Comparison of ENCODE assay signal across 8 cellular contexts in the genomic region with DNA sequence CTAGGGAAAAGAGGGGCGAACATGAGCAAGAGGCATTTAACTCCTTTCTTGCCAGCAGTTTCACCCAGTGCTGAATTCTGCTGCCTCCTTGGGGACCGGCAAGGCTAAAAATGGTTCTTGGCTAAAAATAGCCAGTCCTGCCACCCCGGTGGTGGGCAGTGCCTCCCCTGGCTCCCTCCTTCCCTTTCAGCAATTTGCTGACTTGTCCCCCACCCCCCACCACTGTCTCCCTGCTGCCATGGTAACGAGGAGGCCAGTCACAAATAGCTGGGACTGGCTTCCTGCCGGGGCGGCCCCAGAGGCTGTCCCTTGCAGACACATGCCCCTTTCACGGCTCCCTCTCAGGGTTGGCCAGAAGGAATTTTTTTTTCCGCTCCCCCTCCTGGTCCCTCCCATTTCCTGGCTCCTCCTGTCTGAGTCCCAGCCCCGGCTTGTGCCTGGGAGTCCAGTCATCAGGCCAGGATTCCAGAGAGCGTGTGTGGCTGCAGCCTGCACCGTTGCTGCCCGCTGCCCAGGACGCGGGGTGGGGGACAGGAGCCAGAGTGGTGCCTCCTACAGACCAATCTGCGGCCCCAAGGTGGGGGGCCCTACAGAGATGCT.
DNase-seq lines count a peak whose midpoint lies in the region; ATAC-seq and TF ChIP-seq lines count a peak whose summit lies in the region.

No MANE protein-coding gene starts in this region.

- H3K4me3 ChIP-seq in heart left ventricle: peak overlapping the region; percentile 63 to 92 (median 75)
- peak overlapping the region; percentile 94 for H3K4me3 ChIP-seq in osteoblast (ENCODE audit: insufficient read depth, low read length)

- peak; percentile 92 for DNase-seq in DMS114 treated with DMSO at 0.1 percent for 48 hours (lab: John Stamatoyannopoulos, UW; ENCODE audit: unreplicated experiment)
- DNase-seq in Kasumi-1 (lab: John Stamatoyannopoulos, UW): peak; percentile 82 to 92
- DNase-seq in amniotic stem cell (lab: John Stamatoyannopoulos, UW): peak; percentile 96
- peak; percentile 95 to 99 (median 98) for DNase-seq in heart left ventricle
- peak; percentile 98 for DNase-seq in osteoblast (ENCODE audit: insufficient read length, low spot score, missing footprints)
- DNase-seq in stimulated activated CD8-positive, alpha-beta memory T cell treated with anti-CD3 and anti-CD28 coated beads, Interleukin-4, amount 100 ng/mL, for 48 hours: no peak

- 1 to 4% (median 2%) methylated on average over 14 to 15 of the region's 15 CpGs for WGBS in heart left ventricle, 4 donors

- peak overlapping the region; percentile 88 for H3K4me2 ChIP-seq in osteoblast (ENCODE audit: insufficient read depth, low read length)

- peak overlapping the region; percentile 69 to 97 (median 92) for H3K27ac ChIP-seq in heart left ventricle
- peak overlapping the region; percentile 89 for H3K27ac ChIP-seq in osteoblast (ENCODE audit: low read depth, low read length)

- no peak overlapping the region for H2AFZ ChIP-seq in osteoblast (ENCODE audit: low read length)

- peaks cover 48% of the 10 kb centered on the region for H3K79me2 ChIP-seq in osteoblast (ENCODE audit: insufficient read depth, low read length)

- H3K27me3 ChIP-seq in heart left ventricle (no peaks in the 10 kb centered on the region), osteoblast (ENCODE audit: insufficient read depth, low read length) (no peaks in the 10 kb centered on the region)

- no peak for TF ChIP-seq CTCF in heart left ventricle (IDR thresholded peaks at IDR 0.05)
- no peak for TF ChIP-seq CTCF in osteoblast (IDR thresholded peaks at IDR 0.05; ENCODE audit: extremely low read depth, low read depth, low read length)

- peak; percentile 46 to 96 for TF ChIP-seq POLR2A in heart left ventricle (IDR thresholded peaks at IDR 0.05)

- H3K4me1 ChIP-seq in heart left ventricle: peaks cover 25 to 89% (median 76%) of the 10 kb centered on the region in 12 donors
- H3K4me1 ChIP-seq in osteoblast (ENCODE audit: insufficient read depth, low read length): peaks cover 45% of the 10 kb centered on the region

- intact Hi-C loops in heart left ventricle (cut with DNase I): loop anchor here in 8 of 10 donors (1.0 to 10.0 kb wide), 7 partner anchors 27 to 319 kb away; partner anchors contain the start of genes CDC26 (in 2 of the 8), PRPF4 (in 2 of the 8), ALAD (in 1 of the 8) and RNF183 (in 1 of the 8)

- H3K9me3 ChIP-seq in heart left ventricle (no peaks in the 10 kb centered on the region), osteoblast (ENCODE audit: low read depth, low read length) (no peaks in the 10 kb centered on the region)

- H3K36me3 ChIP-seq in heart left ventricle: peaks cover 2 to 48% (median 34%) of the 10 kb centered on the region in 9 donors
- peaks cover 27% of the 10 kb centered on the region for H3K36me3 ChIP-seq in osteoblast (ENCODE audit: insufficient read depth, low read length)

- ATAC-seq in GM21529 (IDR thresholded peaks at IDR 0.05; ENCODE audit: unreplicated experiment): peak; percentile 68
- peak; percentile 90 to 94 (median 92) for ATAC-seq in heart left ventricle
- no peak for ATAC-seq in GM19035 (IDR thresholded peaks at IDR 0.05; ENCODE audit: unreplicated experiment)

- H4K20me1 ChIP-seq in osteoblast (ENCODE audit: insufficient read depth, low read length): peaks cover 47% of the 10 kb centered on the region
